ENCODE assay signal across 23 cellular contexts in genomic region chr17:9218068-9218635, GRCh38.
DNase-seq lines count a peak whose midpoint lies in the region; ATAC-seq, FAIRE-seq and TF ChIP-seq lines count a peak whose summit lies in the region.
"Had no signal": no experiment of that assay in that cellular context is flagged by ENCODE, and none has a peak within 500 bp of the region (broad histone marks: within the 10 kb centered on the region; RNA-seq: fewer than 3 reads in every experiment).

No MANE protein-coding gene starts in this region.

- POLR2A ChIA-PET in A549 (lab: Yijun Ruan, JAX) = no interaction called here

- no peak overlapping the region for H2AFZ ChIP-seq in hepatocyte

- TF ChIP-seq POLR2A in A549 (IDR thresholded peaks at IDR 0.05; ENCODE audit: low read length) = no peak

- peaks cover 5% of the 10 kb centered on the region for H3K36me3 Mint-ChIP-seq in progenitor cell of endocrine pancreas (ENCODE audit: insufficient read depth)

- H3K36me3 ChIP-seq in ascending aorta (no peaks in the 10 kb centered on the region), hepatocyte (replicated peaks; ENCODE audit: insufficient read depth, low read depth) (no peaks in the 10 kb centered on the region)
- H3K36me3 ChIP-seq: BLaER1 treated with 17β-estradiol and CSF1 and Interleukin-3, amounts not matched to agents 10 nM and 100 nM; brain microvascular endothelial cell had no signal

- peaks cover 15% of the 10 kb centered on the region for H3K9me3 Mint-ChIP-seq in progenitor cell of endocrine pancreas (ENCODE audit: low read depth)

- H3K4me2 ChIP-seq in A549 (peak overlapping the region; percentile 36; the same call in 2 of the 3 replicates), hepatocyte (no peak overlapping the region)
- H3K4me2 ChIP-seq: BLaER1 treated with 17β-estradiol and CSF1 and Interleukin-3, amounts not matched to agents 10 nM and 100 nM had no signal

- ATAC-seq in A549 (peak; percentile 5 to 23; a peak in 2 of 6 replicates), GM19452 (IDR thresholded peaks at IDR 0.05; ENCODE audit: unreplicated experiment) (no peak)
- ATAC-seq: activated T-helper 17 cell treated with anti-CD3 and anti-CD28 coated beads, Interleukin-2, amount 50 U/mL, for 72 hours; naive thymus-derived CD8-positive, alpha-beta T cell had no signal

- no peak for FAIRE-seq in A549 (lab: Jason Lieb, UNC)
- FAIRE-seq: endothelial cell of umbilical vein, kidney, TTC549 had no signal

- no peaks in the 10 kb centered on the region for H3K79me2 ChIP-seq in hepatocyte

- peaks cover 7% of the 10 kb centered on the region for H3K4me1 Mint-ChIP-seq in progenitor cell of endocrine pancreas (ENCODE audit: low read depth)
- H3K4me1 Mint-ChIP-seq: activated naive CD8-positive, alpha-beta T cell treated with anti-CD3 and anti-CD28 coated beads, Interleukin-2, amount 10 ng/mL, durations not matched to agents 7 days and 5 days; activated T-helper 17 cell treated with anti-CD3 and anti-CD28 coated beads, Interleukin-2, amount 50 U/mL, for 72 hours; naive thymus-derived CD8-positive, alpha-beta T cell had no signal

- H3K27ac ChIP-seq in A549 (peak overlapping the region; percentile 47 to 52; a peak in 3 of 6 replicates), ascending aorta (peak overlapping the region; percentile 49 to 55), hepatocyte (peak overlapping the region; percentile 83)
- H3K27ac ChIP-seq: BLaER1 treated with 17β-estradiol and CSF1 and Interleukin-3, amounts not matched to agents 10 nM and 100 nM; brain microvascular endothelial cell; RWPE1 had no signal

- peaks cover 20% of the 10 kb centered on the region for H3K9me3 ChIP-seq in A549
- peaks cover 10 to 11% of the 10 kb centered on the region in 2 donors for H3K9me3 ChIP-seq in ascending aorta
- H3K9me3 ChIP-seq in hepatocyte (ENCODE audit: low read depth) = peaks cover 12% of the 10 kb centered on the region

- 54% methylated on average over 8 of the region's 8 CpGs for WGBS in A549 (ENCODE audit: missing lambda C conversion rate)
- WGBS in hepatocyte (ENCODE audit: low lambda C conversion rate, missing lambda C conversion rate) = 80% methylated on average over 8 of the region's 8 CpGs

- H3K9me2 ChIP-seq in hepatocyte (replicated peaks; ENCODE audit: insufficient read depth) = no peaks in the 10 kb centered on the region

- TF ChIP-seq CTCF in A549 (IDR thresholded peaks at IDR 0.05) (no peak), ascending aorta (IDR thresholded peaks at IDR 0.05) (no peak), hepatocyte (IDR thresholded peaks at IDR 0.05; ENCODE audit: poor library complexity) (no peak), progenitor cell of endocrine pancreas (IDR thresholded peaks at IDR 0.05; ENCODE audit: unreplicated experiment) (no peak)

- H3K4me3 ChIP-seq in A549 (no peak overlapping the region), ascending aorta (no peak overlapping the region), hepatocyte (no peak overlapping the region)
- H3K4me3 ChIP-seq: BLaER1 treated with 17β-estradiol and CSF1 and Interleukin-3, amounts not matched to agents 10 nM and 100 nM had no signal

- CTCF ChIA-PET in A549 (lab: Yijun Ruan, JAX) = interaction anchor here (0.5 to 2.3 kb wide), 4 partner anchors 10 to 304 kb away, joined by 3 to 6 read pairs (median 4); no protein-coding TSS in a partner anchor

- TF ChIP-seq RAD21 in A549 (conservative IDR thresholded peaks at IDR 0.05 in 1 of 2, IDR thresholded peaks at IDR 0.05 in 1 of 2) = no peak

- H3K4me1 ChIP-seq in A549 (peaks cover 11% of the 10 kb centered on the region; the same call in 2 of the 3 replicates), ascending aorta (peaks cover 0 to 8% of the 10 kb centered on the region in 2 donors), hepatocyte (ENCODE audit: insufficient read depth) (peaks cover 13% of the 10 kb centered on the region)

- intact Hi-C loops in ascending aorta (cut with DNase I) = loop anchor here (2.0 kb wide), 1 partner anchor 23 kb away; no protein-coding TSS in a partner anchor

- H3K27me3 ChIP-seq in ascending aorta (no peaks in the 10 kb centered on the region), hepatocyte (no peaks in the 10 kb centered on the region)
- H3K27me3 ChIP-seq: BLaER1 treated with 17β-estradiol and CSF1 and Interleukin-3, amounts not matched to agents 10 nM and 100 nM; brain microvascular endothelial cell had no signal

- H4K20me1 ChIP-seq in hepatocyte (ENCODE audit: insufficient read depth, poor library complexity, severe bottlenecking) = no peaks in the 10 kb centered on the region
- H4K20me1 ChIP-seq: BLaER1 treated with 17β-estradiol and CSF1 and Interleukin-3, amounts not matched to agents 10 nM and 100 nM had no signal

- peak overlapping the region; percentile 93 for H3K27ac Mint-ChIP-seq in progenitor cell of endocrine pancreas
- H3K27ac Mint-ChIP-seq: activated naive CD8-positive, alpha-beta T cell treated with anti-CD3 and anti-CD28 coated beads, Interleukin-2, amount 10 ng/mL, durations not matched to agents 7 days and 5 days; activated T-helper 17 cell treated with anti-CD3 and anti-CD28 coated beads, Interleukin-2, amount 50 U/mL, for 72 hours had no signal

- no peak for TF ChIP-seq EP300 in A549 (IDR thresholded peaks at IDR 0.05)

- H3K27me3 Mint-ChIP-seq in progenitor cell of endocrine pancreas = peaks cover 7% of the 10 kb centered on the region
- H3K27me3 Mint-ChIP-seq: activated T-helper 17 cell treated with anti-CD3 and anti-CD28 coated beads, Interleukin-2, amount 50 U/mL, for 72 hours had no signal

- no peak overlapping the region for H3K4me3 Mint-ChIP-seq in progenitor cell of endocrine pancreas (ENCODE audit: low read depth)
- H3K4me3 Mint-ChIP-seq: activated naive CD8-positive, alpha-beta T cell treated with anti-CD3 and anti-CD28 coated beads, Interleukin-2, amount 10 ng/mL, durations not matched to agents 7 days and 5 days; activated T-helper 17 cell treated with anti-CD3 and anti-CD28 coated beads, Interleukin-2, amount 50 U/mL, for 72 hours; naive thymus-derived CD8-positive, alpha-beta T cell had no signal

- DNase-seq in A549 (ENCODE audit: low read depth in 1 of 2, low spot score in 1 of 2) = no peak
- DNase-seq in ascending aorta (ENCODE audit: low spot score in 2 of 2) = no peak
- no peak for DNase-seq in hepatocyte (ENCODE audit: low spot score)
- DNase-seq in progenitor cell of endocrine pancreas (ENCODE audit: low spot score, unreplicated experiment) = no peak
- no peak for DNase-seq in NCI-H748 treated with DMSO at 0.1 percent for 48 hours (lab: John Stamatoyannopoulos, UW)
- no peak for DNase-seq in stimulated activated CD8-positive, alpha-beta memory T cell treated with anti-CD3 and anti-CD28 coated beads, Interleukin-4, amount 100 ng/mL, for 48 hours
- no peak for DNase-seq in kidney tubule cell (ENCODE audit: low spot score)
- DNase-seq: activated CD4-positive, alpha-beta T cell treated with anti-CD3 and anti-CD28 coated beads for 48 hours; activated naive CD8-positive, alpha-beta T cell treated with anti-CD3 and anti-CD28 coated beads, Interleukin-2, amount 10 ng/mL, durations not matched to agents 7 days and 5 days; dermis blood vessel endothelial cell; foreskin melanocyte; kidney; NCI-H1105; NCI-H510A treated with DMSO at 0.1 percent for 48 hours; stimulated activated CD4-positive, alpha-beta T cell treated with anti-CD3 and anti-CD28 coated beads, Interleukin-4, amount 100 ng/mL, for 24 hours had no signal

TF ChIP-seq in A549, 52 proteins besides CTCF, POLR2A, EP300 and RAD21:
- TF ChIP-seq REST (IDR thresholded peaks at IDR 0.05) = no peak
- no peak for TF ChIP-seq FOSL2 (IDR thresholded peaks at IDR 0.05)
- no peak for TF ChIP-seq FOSL2 (CRISPR knock-in tag; IDR thresholded peaks at IDR 0.05)
- no peak for TF ChIP-seq RNF2 (IDR thresholded peaks at IDR 0.05; ENCODE audit: borderline replicate concordance, low read depth)
- TF ChIP-seq CHD2 (IDR thresholded peaks at IDR 0.05; ENCODE audit: low read length, partially characterized antibody) = no peak
- TF ChIP-seq ZNF302 (CRISPR knock-in tag; IDR thresholded peaks at IDR 0.05) = no peak
- TF ChIP-seq ZC3H11A (IDR thresholded peaks at IDR 0.05) = no peak
- TF ChIP-seq TFCP2L1 (CRISPR knock-in tag; IDR thresholded peaks at IDR 0.05) = no peak
- no peak for TF ChIP-seq MAFK (IDR thresholded peaks at IDR 0.05; ENCODE audit: partially characterized antibody)
- TF ChIP-seq EHMT2 (IDR thresholded peaks at IDR 0.05; ENCODE audit: low read depth) = no peak
TF ChIP-seq in A549: peak in this region for 0.
